ENCODE assay signal across 8 cellular contexts in genomic region chr6:141992109-141992508, GRCh38.
"Had no signal": no experiment of that assay in that cellular context is flagged by ENCODE, and none has a peak within 500 bp of the region (broad histone marks: within the 10 kb centered on the region; RNA-seq: fewer than 3 reads in every experiment).

No MANE protein-coding gene starts in this region.

- H2AFZ ChIP-seq: GM23248 had no signal

- H3K27ac ChIP-seq: GM23248, KMS-11 had no signal

- H3K36me3 ChIP-seq: HAP-1 had no signal

- H3K4me3 ChIP-seq: GM23248, HAP-1 had no signal

- H3K9ac ChIP-seq: GM23248, KMS-11 had no signal

- FAIRE-seq: HTR-8/SVneo had no signal

- H3K4me1 ChIP-seq: HAP-1 had no signal

- DNase-seq: GM23248, GOT3, H7, Karpas-422, KBM-7 had no signal

- H3K9me3 ChIP-seq: HAP-1 had no signal

- H3K4me2 ChIP-seq: KMS-11 had no signal
